In the genomic region with DNA sequence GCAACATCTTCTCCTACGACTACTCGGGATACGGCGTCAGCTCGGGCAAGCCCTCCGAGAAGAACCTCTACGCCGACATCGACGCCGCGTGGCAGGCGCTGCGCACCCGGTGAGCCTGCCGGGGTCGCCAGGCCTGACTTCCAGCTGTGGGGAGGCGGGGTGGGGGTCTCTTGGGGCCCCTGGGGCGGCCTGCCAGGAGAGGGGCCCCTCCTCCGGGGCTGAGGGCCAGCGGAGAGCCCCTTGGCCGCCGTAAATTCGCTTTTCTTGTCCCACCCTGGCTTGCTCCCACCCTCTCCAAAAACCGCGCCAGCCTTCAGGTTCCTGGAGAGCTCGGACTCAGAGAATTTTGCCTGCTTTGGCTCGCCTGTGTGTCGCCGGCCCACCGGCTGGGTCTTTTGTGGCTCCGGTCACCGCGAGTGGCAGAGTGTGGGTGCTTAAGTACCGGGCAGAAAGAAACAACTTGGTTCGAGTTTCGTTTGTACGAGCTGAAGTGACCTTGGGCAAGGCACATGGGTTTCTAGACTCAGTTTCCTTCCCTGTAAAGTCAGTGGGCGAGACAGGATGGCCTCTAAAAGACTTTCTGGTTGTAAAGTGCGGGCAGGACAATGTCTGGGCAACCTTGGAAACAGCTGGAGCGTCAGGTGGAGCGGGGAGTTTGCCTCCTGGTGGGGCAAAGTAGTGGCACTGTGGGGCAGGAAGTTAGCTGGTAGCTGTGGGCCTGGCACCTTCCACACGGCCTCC, we compare ENCODE assay signal across 8 cellular contexts. TPM values are rescaled to one million over a fixed set of nuclear protein-coding genes. Genes with fewer than 3 reads are reported as not detected.
A peak's percentile ranks its signal among the peaks of the same experiment; 100 is the strongest.
DNase-seq lines count a peak whose midpoint lies in the region; ATAC-seq and TF ChIP-seq lines count a peak whose summit lies in the region.

No MANE protein-coding gene starts in this region.

- H3K9me3 ChIP-seq in cardiac muscle cell (ENCODE audit: low read depth) (no peaks in the 10 kb centered on the region), psoas muscle (no peaks in the 10 kb centered on the region)

- WGBS in psoas muscle, 3 donors = 6 to 13% (median 8%) methylated on average over 41 to 43 of the region's 43 CpGs

- H3K27me3 ChIP-seq in cardiac muscle cell (peaks cover 20% of the 10 kb centered on the region), psoas muscle (ENCODE audit: insufficient read depth in 3 of 3, low read length in 2 of 3) (no peaks in the 10 kb centered on the region)

- H3K36me3 ChIP-seq in cardiac muscle cell (no peaks in the 10 kb centered on the region), psoas muscle (ENCODE audit: insufficient read depth in 1 of 2, low read depth in 1 of 2) (no peaks in the 10 kb centered on the region)

- H3K4me1 ChIP-seq in cardiac muscle cell (ENCODE audit: low read depth) (no peaks in the 10 kb centered on the region), psoas muscle (peaks cover 11% of the 10 kb centered on the region)

- intact Hi-C loops in psoas muscle (cut with DNase I) = loop anchor here in 1 of 2 donors (2.0 to 10.0 kb wide), 3 partner anchors 79 to 131 kb away; partner anchors contain the start of gene CEMIP

- peak; percentile 35 for TF ChIP-seq CTCF in cardiac muscle cell (IDR thresholded peaks at IDR 0.05; ENCODE audit: low read depth, low read length)
- TF ChIP-seq CTCF in psoas muscle (IDR thresholded peaks at IDR 0.05) = peak; percentile 12

- H3K27ac ChIP-seq in cardiac muscle cell (no peak overlapping the region), psoas muscle (no peak overlapping the region)

- ATAC-seq in psoas muscle = no peak

- peak; percentile 21 to 28 for DNase-seq in NOMO-1 (lab: John Stamatoyannopoulos, UW; ENCODE audit: unreplicated experiment in 2 of 2)
- no peak for DNase-seq in NOMO-1 treated with dmso at 0.1 percent for 144 hours (lab: John Stamatoyannopoulos, UW; ENCODE audit: unreplicated experiment)
- peak; percentile 17 for DNase-seq in NCI-H460 (ENCODE audit: extremely low read depth, low read depth)
- DNase-seq in activated gamma-delta T cell (lab: John Stamatoyannopoulos, UW) = peak; percentile 10
- peak; percentile 22 to 26 for DNase-seq in cardiac muscle cell (ENCODE audit: low read depth in 1 of 2, low spot score in 1 of 2)
- peak in 1 of 2 donors; percentile 15 for DNase-seq in psoas muscle
- no peak for DNase-seq in OCI-M1 (lab: John Stamatoyannopoulos, UW)
- DNase-seq in SK-N-DZ (ENCODE audit: low spot score) = no peak

- H3K4me3 ChIP-seq in cardiac muscle cell (peak overlapping the region; percentile 94), psoas muscle (peak overlapping the region; percentile 68)

RNA-seq across cellular contexts. Expression of gene ABHD17C, which starts 1.0 kb away (rescaled TPM):
- 6.7 and 7.8 TPM in 2 replicates for total RNA-seq in NCI-H460 (2014; rRNA removed; shearing (Covaris generic))
- polyA plus RNA-seq in NCI-H460 (2014; cell fraction: nucleus; rRNA removed) = 7.4 and 8.7 TPM in 2 replicates
- 1.4 and 1.7 TPM in 2 replicates for total RNA-seq in cardiac muscle cell
- 6.0 and 12.9 TPM in 2 replicates for polyA plus RNA-seq in cardiac muscle cell
- 1 to 10 TPM; 1.1 to 2.9 (median 2.1) TPM for total RNA-seq in psoas muscle
- 1 to 10 TPM; 1.5 to 3.7 (median 3.3) TPM for polyA plus RNA-seq in psoas muscle
- 5.6 and 9.3 TPM in 2 replicates for polyA plus RNA-seq in SK-N-DZ (2014; cell fraction: cytosol; rRNA removed)
- 4.2 and 4.3 TPM in 2 replicates for polyA plus RNA-seq in SK-N-DZ (2014; cell fraction: nucleus; rRNA removed)

Comparison
In these comparisons a context has a peak if more than half of its experiments do, and no peak if none do; other contexts are left out.
1. DNase-seq: peak in NOMO-1 (2 of 2), NCI-H460 (single experiment), activated gamma-delta T cell (single experiment) and cardiac muscle cell (2 of 2); none in NOMO-1 treated with dmso at 0.1 percent for 144 hours (single experiment), OCI-M1 (single experiment) and SK-N-DZ (single experiment).